Comparison of ENCODE assay signal across 8 cellular contexts in the genomic region with DNA sequence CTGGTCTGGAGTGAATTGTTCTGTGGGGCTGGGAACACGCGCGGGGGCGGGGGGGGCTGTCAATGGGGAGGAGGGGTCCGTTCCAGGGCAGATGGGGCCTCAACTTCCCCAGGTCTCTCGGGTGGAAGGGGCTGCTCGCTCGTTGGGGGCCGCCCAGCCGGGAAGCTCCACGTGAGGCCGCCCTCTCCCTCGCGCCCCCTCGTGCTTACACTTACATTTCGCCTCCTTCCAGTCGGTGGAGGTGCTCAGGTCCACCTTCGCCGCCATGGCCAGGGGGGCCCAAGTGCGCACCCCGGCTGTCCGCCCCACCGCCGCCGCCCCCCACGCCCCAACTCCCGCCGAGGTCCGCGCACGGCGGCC. TPM values are rescaled to one million over a fixed set of nuclear protein-coding genes. Genes with fewer than 3 reads are reported as not detected.
A peak's percentile ranks its signal among the peaks of the same experiment; 100 is the strongest.
DNase-seq lines count a peak whose midpoint lies in the region; ATAC-seq and TF ChIP-seq lines count a peak whose summit lies in the region.

No MANE protein-coding gene starts in this region.

- H3K4me1 ChIP-seq in right lobe of liver (peaks cover 0 to 8% (median 0%) of the 10 kb centered on the region in 4 donors), thymus (ENCODE audit: control insufficient read depth, insufficient read depth, low read length) (peaks cover 5% of the 10 kb centered on the region)

- TF ChIP-seq CTCF in LNCaP clone FGC (IDR thresholded peaks at IDR 0.05; ENCODE audit: control insufficient read depth, extremely low read depth, insufficient read depth) (peak; percentile 29; the same call in 1 of the 2 replicates), brain microvascular endothelial cell (IDR thresholded peaks at IDR 0.05; ENCODE audit: low read depth, low read length, missing control alignments) (no peak), right lobe of liver (IDR thresholded peaks at IDR 0.05) (no peak)

- ATAC-seq in right lobe of liver: peak in 3 of 4 donors; percentile 1 to 5 (median 1)

- DNase-seq in DMS 273 (lab: John Stamatoyannopoulos, UW; ENCODE audit: unreplicated experiment) (peak; percentile 65), DMS 273 treated with DMSO at 0.1 percent for 48 hours (lab: John Stamatoyannopoulos, UW) (no peak), LNCaP clone FGC (ENCODE audit: low read depth) (no peak), brain microvascular endothelial cell (no peak), right lobe of liver (peak in 1 of 3 donors; percentile 57), NCI-H345 treated with DMSO at 0.1 percent for 48 hours (lab: John Stamatoyannopoulos, UW; ENCODE audit: unreplicated experiment) (no peak), NCI-H1105 treated with DMSO at 0.1 percent for 48 hours (lab: John Stamatoyannopoulos, UW) (no peak)

- no peaks in the 10 kb centered on the region for H3K9me3 ChIP-seq in right lobe of liver
- no peaks in the 10 kb centered on the region for H3K9me3 ChIP-seq in thymus (ENCODE audit: control insufficient read depth)

- in situ Hi-C loops in brain microvascular endothelial cell (cut with HindIII; ENCODE audit: low pct_ligation_motif_present, low sequenced_read_pairs): loop anchor here (25.0 kb wide), 1 partner anchor 328 kb away; a partner anchor contains a TSS

- H3K27ac ChIP-seq in brain microvascular endothelial cell (no peak overlapping the region), right lobe of liver (peak overlapping the region; percentile 36 to 84 (median 72)), thymus (ENCODE audit: low read depth) (no peak overlapping the region)

- H3K27me3 ChIP-seq in brain microvascular endothelial cell (replicated peaks) (no peaks in the 10 kb centered on the region), right lobe of liver (no peaks in the 10 kb centered on the region), thymus (ENCODE audit: control insufficient read depth, insufficient read depth) (no peaks in the 10 kb centered on the region)

- no CpG with 5 or more reads among the region's 32 CpGs for WGBS in right lobe of liver (ENCODE audit: insufficient coverage, low coverage, low lambda C conversion rate, missing lambda C conversion rate)
- WGBS in thymus: 4% methylated on average over 32 of the region's 32 CpGs

- peak overlapping the region; percentile 69 for H3K4me3 ChIP-seq in LNCaP clone FGC (ENCODE audit: low read depth, low read length)
- peak overlapping the region; percentile 63 for H3K4me3 ChIP-seq in brain microvascular endothelial cell (ENCODE audit: low read depth, low read length)
- H3K4me3 ChIP-seq in right lobe of liver: peak overlapping the region; percentile 77 to 84 (median 83)
- peak overlapping the region; percentile 81 for H3K4me3 ChIP-seq in thymus (ENCODE audit: low read length)

- H3K36me3 ChIP-seq in brain microvascular endothelial cell (replicated peaks): no peaks in the 10 kb centered on the region
- H3K36me3 ChIP-seq in right lobe of liver: no peaks in the 10 kb centered on the region
- H3K36me3 ChIP-seq in thymus (ENCODE audit: control insufficient read depth, insufficient read depth): no peaks in the 10 kb centered on the region

- intact Hi-C loops in right lobe of liver (cut with DNase I): no loop called here

- no peak for TF ChIP-seq POLR2A in right lobe of liver (IDR thresholded peaks at IDR 0.05)

RNA-seq across cellular contexts. Expression of a gene that starts 0.5 kb away (rescaled TPM):
- total RNA-seq in right lobe of liver: 100 to 1,000 TPM in 1 of 6 experiments, 10 to 100 TPM in 5; 12.3 to 219 (median 27.8) TPM
- polyA plus RNA-seq in thymus: 9.7 TPM

RNA-seq across cellular contexts. Expression of a gene that starts 20.5 kb away (rescaled TPM):
- total RNA-seq in right lobe of liver: 100 to 1,000 TPM in 1 of 6 experiments, 10 to 100 TPM in 5; 27.6 to 110 (median 59.4) TPM
- polyA plus RNA-seq in thymus: 46.7 TPM

RNA-seq across cellular contexts. Expression of a gene that starts 41.1 kb away (rescaled TPM):
- 10 to 100 TPM in 1 of 6 experiments, 1 to 10 TPM in 5; 5.1 to 17.3 (median 8.1) TPM for total RNA-seq in right lobe of liver
- 91.0 TPM for polyA plus RNA-seq in thymus

Comparison
In these comparisons a context has a peak if more than half of its experiments do, and no peak if none do; other contexts are left out.
1. H3K27ac ChIP-seq: peak in right lobe of liver (3 of 3); none in brain microvascular endothelial cell (single experiment) and thymus (single experiment).
2. Peak in every context shown above with its lines, with median percentiles within 50 percentile points of each other: H3K4me3 ChIP-seq.